ENCODE assay signal across 9 cellular contexts in the genomic region with DNA sequence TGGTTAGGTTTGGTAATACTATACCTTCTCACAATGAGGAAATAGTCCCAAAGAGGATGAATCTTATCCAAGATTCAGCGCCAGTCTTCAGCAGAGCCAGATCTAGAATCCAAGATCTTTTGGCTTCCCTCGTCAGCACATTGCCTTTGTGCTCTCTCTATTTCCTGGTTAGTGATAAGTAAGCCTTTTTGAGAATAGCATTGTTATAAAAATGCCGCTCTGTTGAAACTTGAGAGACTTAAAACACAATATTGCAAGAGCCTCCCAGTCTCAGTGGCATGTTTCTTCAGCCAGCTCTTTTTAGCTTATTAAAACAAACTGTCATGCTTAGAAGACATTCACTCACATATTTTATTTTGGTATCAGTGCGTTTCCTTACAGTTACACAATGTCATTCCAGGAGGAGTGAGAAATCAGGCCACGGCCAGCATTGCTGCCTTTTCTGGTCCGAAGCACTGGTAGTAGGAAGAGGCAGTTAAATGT.
DNase-seq lines count a peak whose midpoint lies in the region; ATAC-seq, FAIRE-seq and TF ChIP-seq lines count a peak whose summit lies in the region.
"Had no signal": no experiment of that assay in that cellular context is flagged by ENCODE, and none has a peak within 500 bp of the region (broad histone marks: within the 10 kb centered on the region; RNA-seq: fewer than 3 reads in every experiment).

No MANE protein-coding gene starts in this region.

- H3K9me3 ChIP-seq in liver (ENCODE audit: control insufficient read depth in 4 of 4, low read length in 3 of 4) (no peaks in the 10 kb centered on the region), HepG2 (ENCODE audit: low read length) (no peaks in the 10 kb centered on the region), neutrophil (no peaks in the 10 kb centered on the region), aorta (ENCODE audit: control insufficient read depth, low read length) (no peaks in the 10 kb centered on the region)

- H3K27me3 ChIP-seq in liver (ENCODE audit: control insufficient read depth in 4 of 4, insufficient read depth in 4 of 4, low read length in 3 of 4) (no peaks in the 10 kb centered on the region), HepG2 (ENCODE audit: control insufficient read depth in 1 of 2, insufficient read depth in 2 of 2, low read length in 2 of 2) (no peaks in the 10 kb centered on the region), neutrophil (no peaks in the 10 kb centered on the region), aorta (ENCODE audit: control insufficient read depth in 1 of 2, insufficient read depth in 2 of 2, low read length in 1 of 2) (no peaks in the 10 kb centered on the region)

- TF ChIP-seq CTCF in liver (IDR thresholded peaks at IDR 0.05; ENCODE audit: low read depth, low read length, missing input control): no peak
- no peak for TF ChIP-seq CTCF in HepG2 (CRISPR knock-in tag; IDR thresholded peaks at IDR 0.05)
- no peak for TF ChIP-seq CTCF in fibroblast of the aortic adventitia (IDR thresholded peaks at IDR 0.05; ENCODE audit: insufficient read depth, low read length)
- no peak for TF ChIP-seq CTCF in neutrophil (IDR thresholded peaks at IDR 0.05)

- H3K9ac ChIP-seq in liver (ENCODE audit: low read depth in 1 of 2, low read length in 2 of 2) (no peak overlapping the region), HepG2 (ENCODE audit: insufficient read depth, low read depth, low read length) (no peak overlapping the region)
- H3K9ac ChIP-seq: KMS-11 had no signal

- H3K79me2 ChIP-seq in HepG2 (ENCODE audit: insufficient read depth, low read length): peaks cover 9% of the 10 kb centered on the region

- no peak for TF ChIP-seq POLR2A in HepG2 (IDR thresholded peaks at IDR 0.05; ENCODE audit: insufficient read depth in 1 of 2, low read depth in 2 of 2, low read length in 2 of 2)

- CTCF ChIA-PET in HepG2 (lab: Yijun Ruan, JAX; ENCODE audit: low intra/inter-chr PET ratio, low total read pairs): no interaction called here

- no peak for FAIRE-seq in HepG2 (lab: Jason Lieb, UNC)

- ATAC-seq in HepG2 (no peak), aorta (ENCODE audit: low FRiP score) (peak; percentile 80), GM21717 (IDR thresholded peaks at IDR 0.05; ENCODE audit: unreplicated experiment) (no peak)

- no peak overlapping the region for H2AFZ ChIP-seq in HepG2 (ENCODE audit: low read length)

- TF ChIP-seq RAD21 in liver (IDR thresholded peaks at IDR 0.05) (peak in 1 of 2 donors; percentile 13), HepG2 (CRISPR knock-in tag; IDR thresholded peaks at IDR 0.05) (no peak)

- no peak for DNase-seq in HepG2 (ENCODE audit: low spot score)
- DNase-seq in fibroblast of the aortic adventitia (ENCODE audit: low read depth): peak; percentile 98
- DNase-seq in aorta: no peak
- DNase-seq in stimulated activated CD4-positive, alpha-beta T cell treated with anti-CD3 and anti-CD28 coated beads, Interleukin-4, amount 100 ng/mL, for 4 hours: no peak
- no peak for DNase-seq in activated CD4-positive, alpha-beta T cell treated with anti-CD3 and anti-CD28 coated beads for 1 hour

- H3K4me1 ChIP-seq in liver (ENCODE audit: control insufficient read depth in 4 of 4, insufficient read depth in 4 of 4, low read length in 3 of 4) (peaks cover 0 to 6% (median 5%) of the 10 kb centered on the region in 4 donors), HepG2 (ENCODE audit: insufficient read depth, low read length) (no peaks in the 10 kb centered on the region), neutrophil (ENCODE audit: control insufficient read depth in 1 of 2, insufficient read depth in 1 of 2, low read depth in 1 of 2, low read length in 1 of 2) (peaks cover 12 to 23% of the 10 kb centered on the region in 2 experiments), aorta (ENCODE audit: control insufficient read depth in 1 of 2, insufficient read depth in 2 of 2, low read length in 2 of 2) (peaks cover 10% of the 10 kb centered on the region in 2 donors)

- POLR2A ChIA-PET in HepG2 (lab: Yijun Ruan, JAX): no interaction called here

- no peaks in the 10 kb centered on the region for H3K36me3 ChIP-seq in liver (ENCODE audit: control insufficient read depth in 4 of 4, insufficient read depth in 3 of 4, low read depth in 1 of 4, low read length in 3 of 4)
- H3K36me3 ChIP-seq in HepG2 (replicated peaks in 1 of 2; ENCODE audit: control insufficient read depth in 1 of 2, insufficient read depth in 2 of 2, low read length in 2 of 2): peaks cover 1 to 5% of the 10 kb centered on the region in 2 experiments; a peak in 2 of 5 replicates
- peaks cover 5% of the 10 kb centered on the region for H3K36me3 ChIP-seq in neutrophil
- H3K36me3 ChIP-seq in aorta (ENCODE audit: control insufficient read depth in 1 of 2, insufficient read depth in 2 of 2, low read length in 1 of 2): no peaks in the 10 kb centered on the region

- in situ Hi-C loops in HepG2 (cut with HindIII; ENCODE audit: extremely low pct_ligation_motif_present, low pct_unique_long_range_greater_than_20kb): no loop called here

- no peak overlapping the region for H3K4me2 ChIP-seq in HepG2 (ENCODE audit: low read depth, low read length)
- H3K4me2 ChIP-seq: KMS-11 had no signal

- BruUV-seq in HepG2 (replicated peaks; lab: Mats Ljungman, UMichigan): no TSS peak

- WGBS in liver: 61% methylated on average over 6 of the region's 6 CpGs
- WGBS in HepG2 (ENCODE audit: low lambda C conversion rate): 95% methylated on average over 6 of the region's 6 CpGs
- 2 to 5% methylated on average over 6 of the region's 6 CpGs for WGBS in aorta, 2 donors

- intact Hi-C loops in HepG2 (cut with micrococcal nuclease; ENCODE audit: unreplicated experiment): no loop called here
- intact Hi-C loops in aorta (cut with DNase I): loop anchor here (5.0 kb wide), 2 partner anchors 37 to 67 kb away; no protein-coding TSS in a partner anchor

- H3K27ac ChIP-seq in liver (ENCODE audit: low read depth in 1 of 2, low read length in 2 of 2): peak overlapping the region in 1 of 2 donors; percentile 2
- no peak overlapping the region for H3K27ac ChIP-seq in HepG2 (ENCODE audit: extremely low read length, insufficient read depth, low read length)
- peak overlapping the region; percentile 53 for H3K27ac ChIP-seq in neutrophil
- H3K27ac ChIP-seq in aorta (ENCODE audit: low read depth in 1 of 2, low read length in 2 of 2): peak overlapping the region; percentile 39 to 51
- H3K27ac ChIP-seq: KMS-11 had no signal

- no peak overlapping the region for H3K4me3 ChIP-seq in liver (ENCODE audit: low read depth in 1 of 3, low read length in 3 of 3)
- H3K4me3 ChIP-seq in HepG2 (replicated peaks in 1 of 3; ENCODE audit: insufficient read depth in 1 of 3, low read depth in 2 of 3, low read length in 3 of 3): no peak overlapping the region
- H3K4me3 ChIP-seq in fibroblast of the aortic adventitia (ENCODE audit: low read depth, low read length): no peak overlapping the region
- no peak overlapping the region for H3K4me3 ChIP-seq in neutrophil (ENCODE audit: low read depth in 1 of 2, low read length in 1 of 2)
- no peak overlapping the region for H3K4me3 ChIP-seq in aorta (ENCODE audit: low read length in 2 of 2)

- peaks cover 16% of the 10 kb centered on the region; the same call in 1 of the 2 replicates for H4K20me1 ChIP-seq in HepG2 (ENCODE audit: insufficient read depth, low read length)

- TF ChIP-seq EP300 in HepG2 (IDR thresholded peaks at IDR 0.05; ENCODE audit: low read depth in 2 of 2, low read length in 2 of 2): no peak
- TF ChIP-seq EP300 in HepG2 (CRISPR knock-in tag; IDR thresholded peaks at IDR 0.05; ENCODE audit: borderline replicate concordance): no peak

TF ChIP-seq in liver, 16 proteins besides CTCF, POLR2A, EP300 and RAD21:
- TF ChIP-seq JUND (IDR thresholded peaks at IDR 0.05) (no peak), NR2F2 (IDR thresholded peaks at IDR 0.05) (peak; percentile 13)

TF ChIP-seq in HepG2, 621 proteins besides CTCF, POLR2A, EP300 and RAD21 (continues in another document):
- TF ChIP-seq KLF9 (CRISPR knock-in tag; IDR thresholded peaks at IDR 0.05; ENCODE audit: low read depth): no peak
- no peak for TF ChIP-seq ZNF713 (CRISPR knock-in tag; IDR thresholded peaks at IDR 0.05)
- TF ChIP-seq CCAR2 (optimal IDR thresholded peaks at IDR 0.05; ENCODE audit: low read depth, low read length): no peak
- no peak for TF ChIP-seq IKZF4 (CRISPR knock-in tag; IDR thresholded peaks at IDR 0.05; ENCODE audit: borderline replicate concordance, low read depth, not compliant biosample characterization)
- no peak for TF ChIP-seq NFIB (CRISPR knock-in tag; IDR thresholded peaks at IDR 0.05; ENCODE audit: borderline replicate concordance)
